Comparison of ENCODE assay signal across 10 cellular contexts in genomic region chr5:119417891-119418781, GRCh38. TPM values are rescaled to one million over a fixed set of nuclear protein-coding genes. Genes with fewer than 3 reads are reported as not detected.
DNase-seq lines count a peak whose midpoint lies in the region; ATAC-seq and TF ChIP-seq lines count a peak whose summit lies in the region.
"Had no signal": no experiment of that assay in that cellular context is flagged by ENCODE, and none has a peak within 500 bp of the region (broad histone marks: within the 10 kb centered on the region; RNA-seq: fewer than 3 reads in every experiment).

No MANE protein-coding gene starts in this region.

- no peaks in the 10 kb centered on the region for H3K36me3 ChIP-seq in lung (ENCODE audit: control insufficient read depth in 2 of 2, insufficient read depth in 2 of 2, low read length in 2 of 2)
- H3K36me3 ChIP-seq in Caco-2 (ENCODE audit: control insufficient read depth, insufficient read depth, low read length): no peaks in the 10 kb centered on the region
- H3K36me3 ChIP-seq in MG63: no peaks in the 10 kb centered on the region

- H3K27me3 ChIP-seq in lung (ENCODE audit: control insufficient read depth, insufficient read depth) (no peaks in the 10 kb centered on the region), Caco-2 (replicated peaks; ENCODE audit: control insufficient read depth, insufficient read depth, low read length) (no peaks in the 10 kb centered on the region), MG63 (no peaks in the 10 kb centered on the region)
- H3K27me3 ChIP-seq: dorsolateral prefrontal cortex had no signal

- ATAC-seq in HG03060 (IDR thresholded peaks at IDR 0.05; ENCODE audit: low read depth, unreplicated experiment) (peak; percentile 19), activated B cell treated with CpG ODN at 0.5 μM for 24 hours (ENCODE audit: low read depth) (peak; percentile 16), lung (ENCODE audit: insufficient read depth, low FRiP score) (peak; percentile 20), HG03139 (IDR thresholded peaks at IDR 0.05; ENCODE audit: unreplicated experiment) (no peak)
- ATAC-seq in stimulated activated effector memory CD8-positive, alpha-beta T cell treated with anti-CD3 and anti-CD28 coated beads, Interleukin-12 subunit alpha, Interleukin-12 subunit beta, amount 100 ng/mL, for 72 hours: no peak

- CTCF ChIA-PET in activated B cell treated with CpG ODN at 0.5 μM for 24 hours (lab: Charles Lee): interaction anchor here (1.1 to 3.5 kb wide), 5 partner anchors 12 to 434 kb away, joined by 3 to 14 read pairs (median 4); partner anchors contain the start of gene DTWD2
- CTCF ChIA-PET in Caco-2 (lab: Charles Lee): interaction anchor here (0.8 to 1.3 kb wide), 4 partner anchors 17 to 430 kb away, joined by 3 to 5 read pairs (median 3); partner anchors contain the start of gene DTWD2

- WGBS in lung, 2 donors: 47 to 51% methylated on average over 7 of the region's 7 CpGs

- POLR2A ChIA-PET in activated B cell treated with CpG ODN at 0.5 μM for 24 hours (lab: Charles Lee): interaction anchor here (0.6 to 3.7 kb wide), 13 partner anchors 50 to 430 kb away, joined by 3 to 25 read pairs (median 3); partner anchors contain the start of genes DMXL1, DTWD2 and TNFAIP8
- POLR2A ChIA-PET in Caco-2 (lab: Charles Lee): interaction anchor here (0.7 kb wide), 1 partner anchor 348 kb away, joined by 3 read pairs; the partner anchor contains the start of gene DMXL1

- H3K27ac Mint-ChIP-seq in activated B cell treated with CpG ODN at 0.5 μM for 24 hours (peak overlapping the region; percentile 89), Caco-2 (ENCODE audit: unreplicated experiment) (no peak overlapping the region)
- no peak overlapping the region for H3K27ac Mint-ChIP-seq in stimulated activated effector memory CD8-positive, alpha-beta T cell treated with anti-CD3 and anti-CD28 coated beads, Interleukin-12 subunit alpha, Interleukin-12 subunit beta, amount 100 ng/mL, for 72 hours

- no TSS peak for BruUV-seq in Caco-2 (replicated peaks; lab: Mats Ljungman, UMichigan)

- H3K4me3 Mint-ChIP-seq in activated B cell treated with CpG ODN at 0.5 μM for 24 hours: peak overlapping the region; percentile 63
- H3K4me3 Mint-ChIP-seq in stimulated activated effector memory CD8-positive, alpha-beta T cell treated with anti-CD3 and anti-CD28 coated beads, Interleukin-12 subunit alpha, Interleukin-12 subunit beta, amount 100 ng/mL, for 72 hours: no peak overlapping the region
- no peak overlapping the region for H3K4me3 Mint-ChIP-seq in Caco-2 (ENCODE audit: unreplicated experiment)

- peaks cover 5% of the 10 kb centered on the region for H3K36me3 Mint-ChIP-seq in activated B cell treated with CpG ODN at 0.5 μM for 24 hours (ENCODE audit: low read depth)
- no peaks in the 10 kb centered on the region for H3K36me3 Mint-ChIP-seq in stimulated activated effector memory CD8-positive, alpha-beta T cell treated with anti-CD3 and anti-CD28 coated beads, Interleukin-12 subunit alpha, Interleukin-12 subunit beta, amount 100 ng/mL, for 72 hours
- no peaks in the 10 kb centered on the region for H3K36me3 Mint-ChIP-seq in Caco-2 (ENCODE audit: insufficient read depth, unreplicated experiment)

- H3K27me3 Mint-ChIP-seq in activated B cell treated with CpG ODN at 0.5 μM for 24 hours (no peaks in the 10 kb centered on the region), Caco-2 (ENCODE audit: insufficient read depth, unreplicated experiment) (no peaks in the 10 kb centered on the region)

- DNase-seq in CD1c-positive myeloid dendritic cell (ENCODE audit: extremely low spot score) (peak; percentile 31), activated B cell treated with CpG ODN at 0.5 μM for 24 hours (no peak), lung (ENCODE audit: low spot score) (no peak), Caco-2 (no peak), MG63 (no peak)
- no peak for DNase-seq in stimulated activated effector memory CD8-positive, alpha-beta T cell treated with anti-CD3 and anti-CD28 coated beads, Interleukin-12 subunit alpha, Interleukin-12 subunit beta, amount 100 ng/mL, for 72 hours (ENCODE audit: low spot score in 2 of 2)
- DNase-seq: dorsolateral prefrontal cortex, NCI-H2227 treated with DMSO at 0.1 percent for 48 hours had no signal

- no peaks in the 10 kb centered on the region for H3K4me1 ChIP-seq in lung (ENCODE audit: control insufficient read depth in 2 of 2, insufficient read depth in 2 of 2, low read length in 2 of 2)
- H3K4me1 ChIP-seq in Caco-2: peaks cover 21% of the 10 kb centered on the region

- H3K27ac ChIP-seq in lung (ENCODE audit: low read depth in 1 of 2, low read length in 1 of 2): no peak overlapping the region

- H3K4me1 Mint-ChIP-seq in activated B cell treated with CpG ODN at 0.5 μM for 24 hours (peaks cover 86% of the 10 kb centered on the region), Caco-2 (ENCODE audit: low read depth, unreplicated experiment) (peaks cover 14% of the 10 kb centered on the region)
- H3K4me1 Mint-ChIP-seq in stimulated activated effector memory CD8-positive, alpha-beta T cell treated with anti-CD3 and anti-CD28 coated beads, Interleukin-12 subunit alpha, Interleukin-12 subunit beta, amount 100 ng/mL, for 72 hours: peaks cover 7% of the 10 kb centered on the region

- H3K4me3 ChIP-seq in lung: no peak overlapping the region
- no peak overlapping the region for H3K4me3 ChIP-seq in Caco-2 (ENCODE audit: low read depth, low read length)
- H3K4me3 ChIP-seq in MG63: no peak overlapping the region
- H3K4me3 ChIP-seq: dorsolateral prefrontal cortex had no signal

- H3K9me3 ChIP-seq in lung (ENCODE audit: control insufficient read depth in 2 of 2, insufficient read depth in 1 of 2, low read length in 1 of 2) (no peaks in the 10 kb centered on the region), Caco-2 (no peaks in the 10 kb centered on the region; the same call in 1 of the 2 replicates), MG63 (no peaks in the 10 kb centered on the region)

- intact Hi-C loops in activated B cell treated with CpG ODN at 0.5 μM for 24 hours (cut with micrococcal nuclease) (loop anchor here (1.0 to 2.0 kb wide), 3 partner anchors 17 to 347 kb away; partner anchors contain the start of genes DMXL1 and HSD17B4), Caco-2 (cut with micrococcal nuclease; ENCODE audit: unreplicated experiment) (no loop called here)

- H3K9me3 Mint-ChIP-seq in activated B cell treated with CpG ODN at 0.5 μM for 24 hours (peaks cover 12% of the 10 kb centered on the region), Caco-2 (ENCODE audit: unreplicated experiment) (peaks cover 13% of the 10 kb centered on the region)
- no peaks in the 10 kb centered on the region for H3K9me3 Mint-ChIP-seq in stimulated activated effector memory CD8-positive, alpha-beta T cell treated with anti-CD3 and anti-CD28 coated beads, Interleukin-12 subunit alpha, Interleukin-12 subunit beta, amount 100 ng/mL, for 72 hours

- no peak for TF ChIP-seq CTCF in activated B cell treated with CpG ODN at 0.5 μM for 24 hours (IDR thresholded peaks at IDR 0.05)
- TF ChIP-seq CTCF in lung (IDR thresholded peaks at IDR 0.05; ENCODE audit: control extremely low read depth, extremely low read depth): no peak
- TF ChIP-seq CTCF in Caco-2 (IDR thresholded peaks at IDR 0.05; ENCODE audit: insufficient read depth in 1 of 2, low read depth in 1 of 2, low read length in 1 of 2, severe bottlenecking in 1 of 2, unreplicated experiment in 1 of 2): no peak

RNA-seq across cellular contexts. Expression of gene HSD17B4, which starts 34.2 kb away (rescaled TPM):
- total RNA-seq in activated B cell treated with CpG ODN at 0.5 μM for 24 hours (106 and 130 TPM in 2 replicates), lung (100 to 1,000 TPM; 329 to 371 TPM), Caco-2 (2022) (172 and 175 TPM in 2 replicates)
- polyA plus RNA-seq in lung: 100 to 1,000 TPM; 348 to 367 TPM
- 156 and 198 TPM in 2 replicates for total RNA-seq in MG63 (2014; rRNA removed; shearing (Covaris generic); ENCODE audit: low replicate concordance)

Comparison
In these comparisons a context has a peak if more than half of its experiments do, and no peak if none do; other contexts are left out.
1. ATAC-seq: peak in HG03060 (single experiment), activated B cell treated with CpG ODN at 0.5 μM for 24 hours (single experiment) and lung (single experiment); none in stimulated activated effector memory CD8-positive, alpha-beta T cell treated with anti-CD3 and anti-CD28 coated beads, Interleukin-12 subunit alpha, Interleukin-12 subunit beta, amount 100 ng/mL, for 72 hours (single experiment) and HG03139 (single experiment).